1 cellular context compared by ENCODE assay signal in genomic region chr20:62646851-62647520, GRCh38.
A peak's percentile ranks its signal among the peaks of the same experiment; 100 is the strongest.
TF ChIP-seq lines count a peak whose summit lies in the region.

No MANE protein-coding gene starts in this region.

TF ChIP-seq in HepG2, 621 proteins besides CTCF, POLR2A, EP300 and RAD21 (continued from another document):
- TF ChIP-seq ZSCAN21 (CRISPR knock-in tag; IDR thresholded peaks at IDR 0.05; ENCODE audit: borderline replicate concordance) (no peak), RBFOX2 (IDR thresholded peaks at IDR 0.05; ENCODE audit: low read depth, low read length) (0 out of 2 replicates have a peak, but pooled peaks have one; percentile 1), ZNF883 (CRISPR knock-in tag; IDR thresholded peaks at IDR 0.05; ENCODE audit: not compliant biosample characterization) (peak; percentile 63)
- TF ChIP-seq, protein P1, sequence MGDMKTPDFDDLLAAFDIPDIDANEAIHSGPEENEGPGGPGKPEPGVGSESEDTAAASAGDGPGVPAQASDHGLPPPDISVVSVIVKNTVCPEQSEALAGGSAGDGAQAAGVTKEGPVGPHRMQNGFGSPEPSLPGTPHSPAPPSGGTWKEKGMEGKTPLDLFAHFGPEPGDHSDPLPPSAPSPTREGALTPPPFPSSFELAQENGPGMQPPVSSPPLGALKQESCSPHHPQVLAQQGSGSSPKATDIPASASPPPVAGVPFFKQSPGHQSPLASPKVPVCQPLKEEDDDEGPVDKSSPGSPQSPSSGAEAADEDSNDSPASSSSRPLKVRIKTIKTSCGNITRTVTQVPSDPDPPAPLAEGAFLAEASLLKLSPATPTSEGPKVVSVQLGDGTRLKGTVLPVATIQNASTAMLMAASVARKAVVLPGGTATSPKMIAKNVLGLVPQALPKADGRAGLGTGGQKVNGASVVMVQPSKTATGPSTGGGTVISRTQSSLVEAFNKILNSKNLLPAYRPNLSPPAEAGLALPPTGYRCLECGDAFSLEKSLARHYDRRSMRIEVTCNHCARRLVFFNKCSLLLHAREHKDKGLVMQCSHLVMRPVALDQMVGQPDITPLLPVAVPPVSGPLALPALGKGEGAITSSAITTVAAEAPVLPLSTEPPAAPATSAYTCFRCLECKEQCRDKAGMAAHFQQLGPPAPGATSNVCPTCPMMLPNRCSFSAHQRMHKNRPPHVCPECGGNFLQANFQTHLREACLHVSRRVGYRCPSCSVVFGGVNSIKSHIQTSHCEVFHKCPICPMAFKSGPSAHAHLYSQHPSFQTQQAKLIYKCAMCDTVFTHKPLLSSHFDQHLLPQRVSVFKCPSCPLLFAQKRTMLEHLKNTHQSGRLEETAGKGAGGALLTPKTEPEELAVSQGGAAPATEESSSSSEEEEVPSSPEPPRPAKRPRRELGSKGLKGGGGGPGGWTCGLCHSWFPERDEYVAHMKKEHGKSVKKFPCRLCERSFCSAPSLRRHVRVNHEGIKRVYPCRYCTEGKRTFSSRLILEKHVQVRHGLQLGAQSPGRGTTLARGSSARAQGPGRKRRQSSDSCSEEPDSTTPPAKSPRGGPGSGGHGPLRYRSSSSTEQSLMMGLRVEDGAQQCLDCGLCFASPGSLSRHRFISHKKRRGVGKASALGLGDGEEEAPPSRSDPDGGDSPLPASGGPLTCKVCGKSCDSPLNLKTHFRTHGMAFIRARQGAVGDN (CRISPR knock-in tag; IDR thresholded peaks at IDR 0.05), result peak; percentile 34
